Comparison of ENCODE assay signal across 1 cellular context in the genomic region with DNA sequence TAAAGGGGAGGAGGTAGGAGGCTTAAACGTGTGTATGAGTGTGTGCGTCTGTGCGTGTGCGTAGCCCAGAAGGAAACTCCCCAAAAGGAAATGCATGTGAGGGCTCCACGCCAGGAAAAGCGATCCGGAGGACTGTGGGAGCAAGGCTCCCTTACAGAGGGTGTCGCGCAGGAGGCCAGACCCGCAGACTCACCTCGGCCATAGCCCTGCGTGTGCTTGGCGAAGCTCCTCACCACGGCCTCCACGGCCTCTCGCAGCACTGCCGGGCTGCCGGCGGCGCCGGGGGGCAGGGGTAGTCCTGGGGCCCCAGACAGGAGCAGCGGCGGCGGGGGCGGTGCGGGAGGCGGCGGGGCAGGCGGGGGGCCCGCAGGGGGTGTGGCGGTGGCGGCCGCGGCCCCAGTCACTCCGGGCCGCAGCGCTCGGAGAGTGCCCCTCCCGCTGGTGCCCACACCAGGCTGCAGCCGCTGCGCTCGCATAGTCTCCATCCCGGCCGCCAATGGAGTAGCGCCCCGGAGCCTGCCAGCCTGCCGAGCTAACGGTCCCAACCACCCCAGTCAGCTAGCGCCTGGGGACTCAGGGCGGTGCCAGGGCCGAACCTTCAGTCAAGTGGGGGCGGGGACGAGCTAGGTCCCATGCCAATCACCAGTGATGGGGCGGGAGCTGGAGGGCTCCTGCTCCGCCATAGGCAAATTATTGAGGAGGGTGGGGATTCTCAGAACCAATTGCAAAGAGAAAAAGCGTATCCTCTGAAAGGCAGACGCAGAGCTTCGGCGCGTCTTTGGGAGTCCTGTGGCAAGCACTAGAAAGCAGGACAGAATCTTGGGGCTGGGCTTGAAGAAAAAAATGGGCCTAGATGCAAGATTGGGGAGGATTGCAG.
A peak's percentile ranks its signal among the peaks of the same experiment; 100 is the strongest.
TF ChIP-seq lines count a peak whose summit lies in the region.

A gene (minus strand): TSS at position 575 of the 877 bp plus-strand sequence. CDS start 90 bp downstream, at position 485.

TF ChIP-seq in HEK293, 187 proteins besides CTCF, POLR2A, EP300 and RAD21 (continued from another document and continues in another):
- TF ChIP-seq, protein P1, sequence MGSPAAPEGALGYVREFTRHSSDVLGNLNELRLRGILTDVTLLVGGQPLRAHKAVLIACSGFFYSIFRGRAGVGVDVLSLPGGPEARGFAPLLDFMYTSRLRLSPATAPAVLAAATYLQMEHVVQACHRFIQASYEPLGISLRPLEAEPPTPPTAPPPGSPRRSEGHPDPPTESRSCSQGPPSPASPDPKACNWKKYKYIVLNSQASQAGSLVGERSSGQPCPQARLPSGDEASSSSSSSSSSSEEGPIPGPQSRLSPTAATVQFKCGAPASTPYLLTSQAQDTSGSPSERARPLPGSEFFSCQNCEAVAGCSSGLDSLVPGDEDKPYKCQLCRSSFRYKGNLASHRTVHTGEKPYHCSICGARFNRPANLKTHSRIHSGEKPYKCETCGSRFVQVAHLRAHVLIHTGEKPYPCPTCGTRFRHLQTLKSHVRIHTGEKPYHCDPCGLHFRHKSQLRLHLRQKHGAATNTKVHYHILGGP (tag by site-specific recombination; IDR thresholded peaks at IDR 0.05), result no peak
- TF ChIP-seq, protein P2, sequence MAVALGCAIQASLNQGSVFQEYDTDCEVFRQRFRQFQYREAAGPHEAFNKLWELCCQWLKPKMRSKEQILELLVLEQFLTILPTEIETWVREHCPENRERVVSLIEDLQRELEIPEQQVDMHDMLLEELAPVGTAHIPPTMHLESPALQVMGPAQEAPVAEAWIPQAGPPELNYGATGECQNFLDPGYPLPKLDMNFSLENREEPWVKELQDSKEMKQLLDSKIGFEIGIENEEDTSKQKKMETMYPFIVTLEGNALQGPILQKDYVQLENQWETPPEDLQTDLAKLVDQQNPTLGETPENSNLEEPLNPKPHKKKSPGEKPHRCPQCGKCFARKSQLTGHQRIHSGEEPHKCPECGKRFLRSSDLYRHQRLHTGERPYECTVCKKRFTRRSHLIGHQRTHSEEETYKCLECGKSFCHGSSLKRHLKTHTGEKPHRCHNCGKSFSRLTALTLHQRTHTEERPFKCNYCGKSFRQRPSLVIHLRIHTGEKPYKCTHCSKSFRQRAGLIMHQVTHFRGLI (tag by site-specific recombination; IDR thresholded peaks at IDR 0.05), result 0 out of 2 replicates have a peak, but pooled peaks have one; percentile 9
- TF ChIP-seq ZNF292 (tag by site-specific recombination; IDR thresholded peaks at IDR 0.05; ENCODE audit: borderline replicate concordance, low read depth) (no peak), ZNF561 (tag by site-specific recombination; IDR thresholded peaks at IDR 0.05; ENCODE audit: borderline replicate concordance) (no peak), ZNF677 (tag by site-specific recombination; IDR thresholded peaks at IDR 0.05) (no peak), ZFP41 (tag by site-specific recombination; IDR thresholded peaks at IDR 0.05; ENCODE audit: borderline replicate concordance) (no peak), ZNF2 (tag by site-specific recombination; IDR thresholded peaks at IDR 0.05) (no peak; the same call in 1 of the 2 replicates), ZNF416 (tag by site-specific recombination; IDR thresholded peaks at IDR 0.05) (no peak), ZNF610 (tag by site-specific recombination; IDR thresholded peaks at IDR 0.05; ENCODE audit: borderline replicate concordance) (no peak), SP7 (tag by site-specific recombination; IDR thresholded peaks at IDR 0.05) (peak; percentile 40; the same call in 1 of the 2 replicates), ZNF146 (tag by site-specific recombination; IDR thresholded peaks at IDR 0.05) (no peak), SCRT2 (tag by site-specific recombination; IDR thresholded peaks at IDR 0.05) (no peak), TCF7L2 (IDR thresholded peaks at IDR 0.05; ENCODE audit: borderline replicate concordance, low read depth, low read length) (no peak), ZNF391 (tag by site-specific recombination; IDR thresholded peaks at IDR 0.05; ENCODE audit: borderline replicate concordance, low read depth) (no peak), OVOL3 (tag by site-specific recombination; IDR thresholded peaks at IDR 0.05) (no peak), ZNF366 (tag by site-specific recombination; conservative IDR thresholded peaks at IDR 0.05) (0 out of 2 replicates have a peak, but pooled peaks have one; percentile 6), ZNF670 (tag by site-specific recombination; IDR thresholded peaks at IDR 0.05; ENCODE audit: low read depth) (no peak), ZNF830 (tag by site-specific recombination; IDR thresholded peaks at IDR 0.05; ENCODE audit: low read depth) (no peak), MZF1 (tag by site-specific recombination; IDR thresholded peaks at IDR 0.05; ENCODE audit: borderline replicate concordance) (no peak), ZNF548 (tag by site-specific recombination; IDR thresholded peaks at IDR 0.05) (no peak), ZBTB48 (tag by site-specific recombination; IDR thresholded peaks at IDR 0.05) (peak; percentile 94), ZNF157 (tag by site-specific recombination; IDR thresholded peaks at IDR 0.05) (no peak), ZBTB21 (tag by site-specific recombination; IDR thresholded peaks at IDR 0.05) (no peak), ZNF585B (tag by site-specific recombination; IDR thresholded peaks at IDR 0.05) (peak; percentile 39), ZNF701 (tag by site-specific recombination; IDR thresholded peaks at IDR 0.05) (no peak), GLI4 (tag by site-specific recombination; IDR thresholded peaks at IDR 0.05) (no peak), GLI2 (tag by site-specific recombination; IDR thresholded peaks at IDR 0.05; ENCODE audit: borderline replicate concordance, low read depth) (no peak), ZNF169 (tag by site-specific recombination; IDR thresholded peaks at IDR 0.05) (no peak), HOXD13 (CRISPR knock-in tag; IDR thresholded peaks at IDR 0.05; ENCODE audit: borderline replicate concordance) (no peak), KLF8 (tag by site-specific recombination; IDR thresholded peaks at IDR 0.05) (peak; percentile 79), ZNF596 (tag by site-specific recombination; IDR thresholded peaks at IDR 0.05) (no peak), ZNF133 (tag by site-specific recombination; IDR thresholded peaks at IDR 0.05) (no peak), ZNF785 (tag by site-specific recombination; IDR thresholded peaks at IDR 0.05) (no peak), ZNF423 (tag by site-specific recombination; IDR thresholded peaks at IDR 0.05) (0 out of 2 replicates have a peak, but pooled peaks have one; percentile 20), ZNF350 (tag by site-specific recombination; IDR thresholded peaks at IDR 0.05) (no peak), YY2 (tag by site-specific recombination; IDR thresholded peaks at IDR 0.05) (no peak), ZNF776 (tag by site-specific recombination; IDR thresholded peaks at IDR 0.05; ENCODE audit: borderline replicate concordance) (no peak), ZNF266 (tag by site-specific recombination; IDR thresholded peaks at IDR 0.05; ENCODE audit: low read depth) (no peak)
- TF ChIP-seq, protein P3, sequence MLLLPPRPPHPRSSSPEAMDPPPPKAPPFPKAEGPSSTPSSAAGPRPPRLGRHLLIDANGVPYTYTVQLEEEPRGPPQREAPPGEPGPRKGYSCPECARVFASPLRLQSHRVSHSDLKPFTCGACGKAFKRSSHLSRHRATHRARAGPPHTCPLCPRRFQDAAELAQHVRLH (tag by site-specific recombination; IDR thresholded peaks at IDR 0.05), result no peak
- TF ChIP-seq, protein P4, sequence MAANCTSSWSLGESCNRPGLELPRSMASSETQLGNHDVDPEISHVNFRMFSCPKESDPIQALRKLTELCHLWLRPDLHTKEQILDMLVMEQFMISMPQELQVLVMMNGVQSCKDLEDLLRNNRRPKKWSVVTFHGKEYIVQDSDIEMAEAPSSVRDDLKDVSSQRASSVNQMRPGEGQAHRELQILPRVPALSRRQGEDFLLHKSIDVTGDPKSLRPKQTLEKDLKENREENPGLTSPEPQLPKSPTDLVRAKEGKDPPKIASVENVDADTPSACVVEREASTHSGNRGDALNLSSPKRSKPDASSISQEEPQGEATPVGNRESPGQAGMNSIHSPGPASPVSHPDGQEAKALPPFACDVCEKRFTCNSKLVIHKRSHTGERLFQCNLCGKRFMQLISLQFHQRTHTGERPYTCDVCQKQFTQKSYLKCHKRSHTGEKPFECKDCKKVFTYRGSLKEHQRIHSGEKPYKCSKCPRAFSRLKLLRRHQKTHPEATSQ (tag by site-specific recombination; IDR thresholded peaks at IDR 0.05), result no peak
- TF ChIP-seq, protein P5, sequence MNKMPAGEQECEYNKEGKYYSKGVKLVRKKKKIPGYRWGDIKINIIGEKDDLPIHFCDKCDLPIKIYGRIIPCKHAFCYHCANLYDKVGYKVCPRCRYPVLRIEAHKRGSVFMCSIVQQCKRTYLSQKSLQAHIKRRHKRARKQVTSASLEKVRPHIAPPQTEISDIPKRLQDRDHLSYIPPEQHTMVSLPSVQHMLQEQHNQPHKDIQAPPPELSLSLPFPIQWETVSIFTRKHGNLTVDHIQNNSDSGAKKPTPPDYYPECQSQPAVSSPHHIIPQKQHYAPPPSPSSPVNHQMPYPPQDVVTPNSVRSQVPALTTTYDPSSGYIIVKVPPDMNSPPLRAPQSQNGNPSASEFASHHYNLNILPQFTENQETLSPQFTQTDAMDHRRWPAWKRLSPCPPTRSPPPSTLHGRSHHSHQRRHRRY (tag by site-specific recombination; IDR thresholded peaks at IDR 0.05), result no peak
- TF ChIP-seq, protein P6, sequence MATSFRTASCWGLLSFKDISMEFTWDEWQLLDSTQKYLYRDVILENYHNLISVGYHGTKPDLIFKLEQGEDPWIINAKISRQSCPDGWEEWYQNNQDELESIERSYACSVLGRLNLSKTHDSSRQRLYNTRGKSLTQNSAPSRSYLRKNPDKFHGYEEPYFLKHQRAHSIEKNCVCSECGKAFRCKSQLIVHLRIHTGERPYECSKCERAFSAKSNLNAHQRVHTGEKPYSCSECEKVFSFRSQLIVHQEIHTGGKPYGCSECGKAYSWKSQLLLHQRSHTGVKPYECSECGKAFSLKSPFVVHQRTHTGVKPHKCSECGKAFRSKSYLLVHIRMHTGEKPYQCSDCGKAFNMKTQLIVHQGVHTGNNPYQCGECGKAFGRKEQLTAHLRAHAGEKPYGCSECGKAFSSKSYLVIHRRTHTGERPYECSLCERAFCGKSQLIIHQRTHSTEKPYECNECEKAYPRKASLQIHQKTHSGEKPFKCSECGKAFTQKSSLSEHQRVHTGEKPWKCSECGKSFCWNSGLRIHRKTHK (tag by site-specific recombination; IDR thresholded peaks at IDR 0.05), result no peak
- TF ChIP-seq, protein P7, sequence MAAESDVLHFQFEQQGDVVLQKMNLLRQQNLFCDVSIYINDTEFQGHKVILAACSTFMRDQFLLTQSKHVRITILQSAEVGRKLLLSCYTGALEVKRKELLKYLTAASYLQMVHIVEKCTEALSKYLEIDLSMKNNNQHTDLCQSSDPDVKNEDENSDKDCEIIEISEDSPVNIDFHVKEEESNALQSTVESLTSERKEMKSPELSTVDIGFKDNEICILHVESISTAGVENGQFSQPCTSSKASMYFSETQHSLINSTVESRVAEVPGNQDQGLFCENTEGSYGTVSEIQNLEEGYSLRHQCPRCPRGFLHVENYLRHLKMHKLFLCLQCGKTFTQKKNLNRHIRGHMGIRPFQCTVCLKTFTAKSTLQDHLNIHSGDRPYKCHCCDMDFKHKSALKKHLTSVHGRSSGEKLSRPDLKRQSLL (tag by site-specific recombination; IDR thresholded peaks at IDR 0.05), result no peak
- TF ChIP-seq, protein P8, sequence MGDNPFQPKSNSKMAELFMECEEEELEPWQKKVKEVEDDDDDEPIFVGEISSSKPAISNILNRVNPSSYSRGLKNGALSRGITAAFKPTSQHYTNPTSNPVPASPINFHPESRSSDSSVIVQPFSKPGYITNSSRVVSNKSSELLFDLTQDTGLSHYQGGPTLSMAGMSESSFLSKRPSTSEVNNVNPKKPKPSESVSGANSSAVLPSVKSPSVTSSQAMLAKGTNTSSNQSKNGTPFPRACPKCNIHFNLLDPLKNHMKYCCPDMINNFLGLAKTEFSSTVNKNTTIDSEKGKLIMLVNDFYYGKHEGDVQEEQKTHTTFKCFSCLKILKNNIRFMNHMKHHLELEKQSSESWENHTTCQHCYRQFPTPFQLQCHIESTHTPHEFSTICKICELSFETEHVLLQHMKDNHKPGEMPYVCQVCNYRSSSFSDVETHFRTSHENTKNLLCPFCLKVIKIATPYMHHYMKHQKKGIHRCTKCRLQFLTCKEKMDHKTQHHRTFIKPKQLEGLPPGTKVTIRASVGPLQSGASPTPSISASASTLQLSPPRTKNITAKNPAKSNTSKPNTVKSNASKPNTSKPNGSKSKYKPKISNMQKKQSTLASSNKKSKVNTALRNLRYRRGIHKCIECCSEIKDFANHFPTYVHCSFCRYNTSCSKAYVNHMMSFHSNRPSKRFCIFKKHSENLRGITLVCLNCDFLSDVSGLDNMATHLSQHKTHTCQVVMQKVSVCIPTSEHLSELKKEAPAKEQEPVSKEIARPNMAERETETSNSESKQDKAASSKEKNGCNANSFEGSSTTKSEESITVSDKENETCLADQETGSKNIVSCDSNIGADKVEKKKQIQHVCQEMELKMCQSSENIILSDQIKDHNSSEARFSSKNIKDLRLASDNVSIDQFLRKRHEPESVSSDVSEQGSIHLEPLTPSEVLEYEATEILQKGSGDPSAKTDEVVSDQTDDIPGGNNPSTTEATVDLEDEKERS (tag by site-specific recombination; IDR thresholded peaks at IDR 0.05), result no peak
- TF ChIP-seq, protein P9, sequence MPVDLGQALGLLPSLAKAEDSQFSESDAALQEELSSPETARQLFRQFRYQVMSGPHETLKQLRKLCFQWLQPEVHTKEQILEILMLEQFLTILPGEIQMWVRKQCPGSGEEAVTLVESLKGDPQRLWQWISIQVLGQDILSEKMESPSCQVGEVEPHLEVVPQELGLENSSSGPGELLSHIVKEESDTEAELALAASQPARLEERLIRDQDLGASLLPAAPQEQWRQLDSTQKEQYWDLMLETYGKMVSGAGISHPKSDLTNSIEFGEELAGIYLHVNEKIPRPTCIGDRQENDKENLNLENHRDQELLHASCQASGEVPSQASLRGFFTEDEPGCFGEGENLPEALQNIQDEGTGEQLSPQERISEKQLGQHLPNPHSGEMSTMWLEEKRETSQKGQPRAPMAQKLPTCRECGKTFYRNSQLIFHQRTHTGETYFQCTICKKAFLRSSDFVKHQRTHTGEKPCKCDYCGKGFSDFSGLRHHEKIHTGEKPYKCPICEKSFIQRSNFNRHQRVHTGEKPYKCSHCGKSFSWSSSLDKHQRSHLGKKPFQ (tag by site-specific recombination; IDR thresholded peaks at IDR 0.05), result no peak
- TF ChIP-seq, protein P10, sequence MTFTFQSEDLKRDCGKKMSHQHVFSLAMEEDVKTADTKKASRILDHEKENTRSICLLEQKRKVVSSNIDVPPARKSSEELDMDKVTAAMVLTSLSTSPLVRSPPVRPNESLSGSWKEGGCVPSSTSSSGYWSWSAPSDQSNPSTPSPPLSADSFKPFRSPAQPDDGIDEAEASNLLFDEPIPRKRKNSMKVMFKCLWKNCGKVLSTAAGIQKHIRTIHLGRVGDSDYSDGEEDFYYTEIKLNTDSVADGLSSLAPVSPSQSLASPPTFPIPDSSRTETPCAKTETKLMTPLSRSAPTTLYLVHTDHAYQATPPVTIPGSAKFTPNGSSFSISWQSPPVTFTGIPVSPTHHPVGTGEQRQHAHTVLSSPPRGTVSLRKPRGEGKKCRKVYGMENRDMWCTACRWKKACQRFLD (tag by site-specific recombination; IDR thresholded peaks at IDR 0.05), result no peak
